8 cellular contexts compared by ENCODE assay signal in the genomic region with DNA sequence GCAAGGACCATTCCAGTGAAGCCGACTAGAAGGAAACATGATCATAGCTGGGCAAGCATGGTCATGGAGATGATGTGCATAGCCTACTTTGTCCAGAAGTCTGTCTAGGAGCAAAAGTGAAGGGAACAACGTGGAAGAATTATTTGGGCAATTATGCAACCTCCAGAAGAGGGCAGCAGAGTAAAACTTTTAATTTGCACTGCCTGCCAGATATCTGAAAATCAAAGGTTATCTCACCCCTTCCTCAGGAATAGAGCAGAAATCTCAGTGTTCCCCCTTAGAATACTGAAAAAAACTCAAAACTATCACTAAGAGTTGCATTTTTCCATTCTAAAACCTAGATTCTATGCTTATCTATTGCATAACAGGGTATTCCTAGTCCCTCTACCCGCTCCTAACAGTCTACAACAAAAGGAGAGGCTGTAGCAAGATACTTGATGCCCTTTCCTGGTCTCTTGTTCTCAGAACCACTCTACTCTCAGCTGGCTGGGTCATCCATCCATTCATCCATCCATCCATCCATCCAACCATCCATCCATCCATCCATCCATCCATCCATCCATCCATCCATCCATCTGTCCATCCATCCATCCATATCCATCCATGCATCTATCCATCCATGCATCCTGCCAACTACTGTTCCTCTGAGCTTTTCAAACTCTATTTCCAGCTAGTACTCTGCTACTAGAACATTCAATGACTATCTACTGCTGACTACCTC. TPM values are rescaled to one million over a fixed set of nuclear protein-coding genes. Genes with fewer than 3 reads are reported as not detected.
A peak's percentile ranks its signal among the peaks of the same experiment; 100 is the strongest.
DNase-seq lines count a peak whose midpoint lies in the region; ATAC-seq and TF ChIP-seq lines count a peak whose summit lies in the region.

No MANE protein-coding gene starts in this region.

- no peaks in the 10 kb centered on the region for H3K4me1 Mint-ChIP-seq in natural killer cell
- no peaks in the 10 kb centered on the region for H3K4me1 Mint-ChIP-seq in natural killer cell treated with Interleukin-12 subunit alpha and Interleukin-12 subunit beta and Interleukin-15 and Interleukin-18, amount 100 ng/mL, for 72 hours (ENCODE audit: low read depth in 2 of 2)

- ATAC-seq in natural killer cell (peak; percentile 49 to 70 (median 69)), GM18861 (IDR thresholded peaks at IDR 0.05; ENCODE audit: unreplicated experiment) (no peak), HG02840 (IDR thresholded peaks at IDR 0.05; ENCODE audit: low FRiP score, unreplicated experiment) (no peak)
- no peak for ATAC-seq in natural killer cell treated with Interleukin-12 subunit alpha and Interleukin-12 subunit beta and Interleukin-15 and Interleukin-18, amount 100 ng/mL, for 72 hours

- H3K27me3 Mint-ChIP-seq in natural killer cell (ENCODE audit: low read depth in 2 of 2) = peaks cover 0 to 11% of the 10 kb centered on the region in 2 donors
- H3K27me3 Mint-ChIP-seq in natural killer cell treated with Interleukin-12 subunit alpha and Interleukin-12 subunit beta and Interleukin-15 and Interleukin-18, amount 100 ng/mL, for 72 hours = peaks cover 11 to 15% of the 10 kb centered on the region in 2 donors

- H3K4me3 Mint-ChIP-seq in natural killer cell = no peak overlapping the region
- no peak overlapping the region for H3K4me3 Mint-ChIP-seq in natural killer cell treated with Interleukin-12 subunit alpha and Interleukin-12 subunit beta and Interleukin-15 and Interleukin-18, amount 100 ng/mL, for 72 hours

- peak; percentile 79 for TF ChIP-seq CTCF in natural killer cell (IDR thresholded peaks at IDR 0.05)

- intact Hi-C loops in natural killer cell (cut with micrococcal nuclease) = loop anchor here (1.0 kb wide), 3 partner anchors 194 to 320 kb away; no protein-coding TSS in a partner anchor

- no peak for DNase-seq in natural killer cell
- no peak for DNase-seq in natural killer cell treated with Interleukin-12 subunit alpha and Interleukin-12 subunit beta and Interleukin-15 and Interleukin-18, amount 100 ng/mL, for 72 hours (ENCODE audit: low spot score)
- peak; percentile 2 for DNase-seq in HuH-7 (ENCODE audit: low spot score)
- DNase-seq in SK-N-DZ (ENCODE audit: low spot score) = peak; percentile 46
- peak; percentile 71 for DNase-seq in dermis blood vessel endothelial cell
- peak; percentile 78 for DNase-seq in medulla oblongata (ENCODE audit: extremely low spot score)

- no peaks in the 10 kb centered on the region for H3K9me3 Mint-ChIP-seq in natural killer cell
- H3K9me3 Mint-ChIP-seq in natural killer cell treated with Interleukin-12 subunit alpha and Interleukin-12 subunit beta and Interleukin-15 and Interleukin-18, amount 100 ng/mL, for 72 hours = no peaks in the 10 kb centered on the region

- H3K27ac Mint-ChIP-seq in natural killer cell = no peak overlapping the region
- no peak overlapping the region for H3K27ac Mint-ChIP-seq in natural killer cell treated with Interleukin-12 subunit alpha and Interleukin-12 subunit beta and Interleukin-15 and Interleukin-18, amount 100 ng/mL, for 72 hours

- H3K36me3 Mint-ChIP-seq in natural killer cell = no peaks in the 10 kb centered on the region
- no peaks in the 10 kb centered on the region for H3K36me3 Mint-ChIP-seq in natural killer cell treated with Interleukin-12 subunit alpha and Interleukin-12 subunit beta and Interleukin-15 and Interleukin-18, amount 100 ng/mL, for 72 hours

RNA-seq across cellular contexts. Expression of a gene that starts 8.4 kb away (rescaled TPM):
- total RNA-seq in natural killer cell (1 to 10 TPM; 5.6 to 8.6 (median 6.0) TPM), dermis blood vessel endothelial cell (10.2 and 14.7 TPM in 2 replicates)
- total RNA-seq in natural killer cell treated with Interleukin-12 subunit alpha and Interleukin-12 subunit beta and Interleukin-15 and Interleukin-18, amount 100 ng/mL, for 72 hours = 10 to 100 TPM in 1 of 2 donors, 1 to 10 TPM in 1; 4.5 to 12.1 TPM
- 10.2 and 19.1 TPM in 2 replicates for polyA plus RNA-seq in SK-N-DZ (2014; cell fraction: cytosol; rRNA removed)
- 4.7 and 9.4 TPM in 2 replicates for polyA plus RNA-seq in SK-N-DZ (2014; cell fraction: nucleus; rRNA removed)

RNA-seq across cellular contexts. Expression of a gene that starts 50.9 kb away (rescaled TPM):
- 10 to 100 TPM; 20.4 to 30.8 (median 29.0) TPM for total RNA-seq in natural killer cell
- 10 to 100 TPM; 21.0 to 28.7 TPM for total RNA-seq in natural killer cell treated with Interleukin-12 subunit alpha and Interleukin-12 subunit beta and Interleukin-15 and Interleukin-18, amount 100 ng/mL, for 72 hours
- polyA plus RNA-seq in SK-N-DZ (2014; cell fraction: cytosol; rRNA removed) = 18.2 and 18.7 TPM in 2 replicates
- polyA plus RNA-seq in SK-N-DZ (2014; cell fraction: nucleus; rRNA removed) = 29.0 and 30.9 TPM in 2 replicates
- total RNA-seq in dermis blood vessel endothelial cell = 35.9 and 42.0 TPM in 2 replicates

Comparison
In these comparisons a context has a peak if more than half of its experiments do, and no peak if none do; other contexts are left out.
1. ATAC-seq: peak in natural killer cell (3 of 3); none in natural killer cell treated with Interleukin-12 subunit alpha and Interleukin-12 subunit beta and Interleukin-15 and Interleukin-18, amount 100 ng/mL, for 72 hours (0 of 2), GM18861 (single experiment) and HG02840 (single experiment).
2. DNase-seq: peak in HuH-7 (single experiment), SK-N-DZ (single experiment), dermis blood vessel endothelial cell (single experiment) and medulla oblongata (single experiment); none in natural killer cell (single experiment) and natural killer cell treated with Interleukin-12 subunit alpha and Interleukin-12 subunit beta and Interleukin-15 and Interleukin-18, amount 100 ng/mL, for 72 hours (single experiment).